ENCODE assay signal across 16 cellular contexts in the genomic region with DNA sequence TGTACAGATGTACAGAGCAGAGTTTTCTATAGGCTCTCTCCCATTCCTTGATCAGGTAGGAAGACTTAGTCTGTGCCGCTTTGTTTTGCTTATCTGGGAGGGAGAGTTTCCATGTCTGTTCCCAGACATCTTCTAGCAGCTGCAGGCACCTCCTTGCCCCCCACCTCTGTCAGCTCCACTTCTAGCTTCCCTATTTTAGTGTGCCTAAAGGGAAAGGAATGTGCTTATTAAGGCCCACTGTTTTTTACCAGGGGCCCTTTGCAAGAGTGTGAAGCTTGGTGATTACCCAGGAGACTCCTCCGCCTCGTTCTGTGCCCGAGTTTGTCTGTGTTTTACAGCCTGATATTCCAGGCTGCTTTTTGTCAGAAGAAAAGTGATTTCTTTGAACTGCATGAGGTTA.
"Had no signal": no experiment of that assay in that cellular context is flagged by ENCODE, and none has a peak within 500 bp of the region (broad histone marks: within the 10 kb centered on the region; RNA-seq: fewer than 3 reads in every experiment).

No MANE protein-coding gene starts in this region.

- H3K27me3 ChIP-seq: esophagus squamous epithelium had no signal

- H3K36me3 Mint-ChIP-seq: activated naive CD8-positive, alpha-beta T cell treated with anti-CD3 and anti-CD28 coated beads, Interleukin-2, amount 10 ng/mL, durations not matched to agents 7 days and 5 days; type B pancreatic cell had no signal

- H3K27ac ChIP-seq: esophagus squamous epithelium, left ventricle myocardium inferior, skin epidermis had no signal

- H3K4me3 Mint-ChIP-seq: activated CD4-positive, alpha-beta T cell treated with anti-CD3 and anti-CD28 coated beads, Interleukin-2, amount 10 ng/mL, durations not matched to agents 24 days and 14 days; activated naive CD8-positive, alpha-beta T cell treated with anti-CD3 and anti-CD28 coated beads, Interleukin-2, amount 10 ng/mL, durations not matched to agents 7 days and 5 days; T-helper 2 cell treated with Interferon-gamma antibody and Interleukin-4, amounts not matched to agents 5 μg/mL and 100 μg/mL, for 36 hours; type B pancreatic cell had no signal

- H3K27me3 Mint-ChIP-seq: activated CD4-positive, alpha-beta T cell treated with anti-CD3 and anti-CD28 coated beads, Interleukin-2, amount 10 ng/mL, durations not matched to agents 24 days and 14 days; activated naive CD8-positive, alpha-beta T cell treated with anti-CD3 and anti-CD28 coated beads, Interleukin-2, amount 10 ng/mL, durations not matched to agents 7 days and 5 days; type B pancreatic cell had no signal

- H3K4me1 ChIP-seq: esophagus squamous epithelium, left ventricle myocardium inferior had no signal

- H3K27ac Mint-ChIP-seq: activated CD4-positive, alpha-beta T cell treated with anti-CD3 and anti-CD28 coated beads, Interleukin-2, amount 10 ng/mL, durations not matched to agents 24 days and 14 days; activated naive CD8-positive, alpha-beta T cell treated with anti-CD3 and anti-CD28 coated beads, Interleukin-2, amount 10 ng/mL, durations not matched to agents 7 days and 5 days; T-helper 2 cell treated with Interferon-gamma antibody and Interleukin-4, amounts not matched to agents 5 μg/mL and 100 μg/mL, for 36 hours; type B pancreatic cell had no signal

- H3K4me3 ChIP-seq: esophagus squamous epithelium, left ventricle myocardium inferior, skin epidermis had no signal

- H3K36me3 ChIP-seq: esophagus squamous epithelium, left ventricle myocardium inferior had no signal

- H3K4me1 Mint-ChIP-seq: activated CD4-positive, alpha-beta T cell treated with anti-CD3 and anti-CD28 coated beads, Interleukin-2, amount 10 ng/mL, durations not matched to agents 24 days and 14 days; activated naive CD8-positive, alpha-beta T cell treated with anti-CD3 and anti-CD28 coated beads, Interleukin-2, amount 10 ng/mL, durations not matched to agents 7 days and 5 days had no signal

- H3K9me3 Mint-ChIP-seq: activated CD4-positive, alpha-beta T cell treated with anti-CD3 and anti-CD28 coated beads, Interleukin-2, amount 10 ng/mL, durations not matched to agents 24 days and 14 days had no signal

- ATAC-seq: stimulated activated naive CD8-positive, alpha-beta T cell treated with anti-CD3 and anti-CD28 coated beads, Interleukin-15, Interleukin-2, amounts not matched to agents 100 U/mL and 50 U/mL, for 24 hours had no signal

- H3K9me3 ChIP-seq: esophagus squamous epithelium had no signal

- DNase-seq: activated CD4-positive, alpha-beta T cell treated with anti-CD3 and anti-CD28 coated beads, Interleukin-2, amount 10 ng/mL, durations not matched to agents 24 days and 14 days; activated CD4-positive, CD25-positive, alpha-beta regulatory T cell; activated CD8-positive, alpha-beta memory T cell treated with anti-CD3 and anti-CD28 coated beads, Interleukin-2, amount 50 U/mL, for 48 hours; activated naive CD8-positive, alpha-beta T cell treated with anti-CD3 and anti-CD28 coated beads, Interleukin-2, amount 10 ng/mL, durations not matched to agents 7 days and 5 days; aorta; cortex of kidney; effector CD4-positive, alpha-beta T cell; esophagus squamous epithelium; left ventricle myocardium inferior; posterior cingulate gyrus; stimulated activated CD4-positive, alpha-beta T cell treated with anti-CD3 and anti-CD28 coated beads, Interleukin-4, amount 100 ng/mL, for 4 hours; stimulated activated CD8-positive, alpha-beta memory T cell treated with anti-CD3 and anti-CD28 coated beads, Interleukin-4, amount 100 ng/mL, for 48 hours; stimulated activated naive CD8-positive, alpha-beta T cell treated with anti-CD3 and anti-CD28 coated beads, Interleukin-15, Interleukin-2, amounts not matched to agents 100 U/mL and 50 U/mL, for 24 hours had no signal
